ENCODE assay signal across 24 cellular contexts in genomic region chr2:53373126-53373525, GRCh38.
"Had no signal": no experiment of that assay in that cellular context is flagged by ENCODE, and none has a peak within 500 bp of the region (broad histone marks: within the 10 kb centered on the region; RNA-seq: fewer than 3 reads in every experiment).

No MANE protein-coding gene starts in this region.

- H3K27ac ChIP-seq: coronary artery, dorsolateral prefrontal cortex, epithelial cell of prostate, esophagus squamous epithelium, gastroesophageal sphincter, heart left ventricle, hepatocyte, left lung, lower lobe of right lung had no signal

- H2AFZ ChIP-seq: hepatocyte had no signal

- H3K4me3 ChIP-seq: coronary artery, dorsolateral prefrontal cortex, esophagus squamous epithelium, gastroesophageal sphincter, heart left ventricle, hepatocyte, left lung, lower lobe of right lung had no signal

- H3K27me3 ChIP-seq: dorsolateral prefrontal cortex, esophagus squamous epithelium, gastroesophageal sphincter, heart left ventricle, hepatocyte, left lung had no signal

- H3K4me3 Mint-ChIP-seq: immature natural killer cell; memory B cell; naive thymus-derived CD4-positive, alpha-beta T cell had no signal

- H3K4me1 Mint-ChIP-seq: immature natural killer cell; memory B cell; naive thymus-derived CD4-positive, alpha-beta T cell had no signal

- H3K27me3 Mint-ChIP-seq: memory B cell had no signal

- ATAC-seq: esophagus mucosa; gastroesophageal sphincter; heart left ventricle; left cardiac atrium; left lung; left ventricle myocardium superior; lower lobe of right lung; naive thymus-derived CD4-positive, alpha-beta T cell had no signal

- H3K9me3 ChIP-seq: esophagus squamous epithelium, gastroesophageal sphincter, lower lobe of right lung had no signal

- H3K4me2 ChIP-seq: hepatocyte had no signal

- DNase-seq: dermis blood vessel endothelial cell; dorsolateral prefrontal cortex; effector CD4-positive, alpha-beta T cell; effector memory CD4-positive, alpha-beta T cell; erythroblast; esophagus squamous epithelium; foreskin fibroblast; heart left ventricle; hypothalamus; immature natural killer cell; islet precursor cell; left cardiac atrium; left lung; left ventricle myocardium superior; lower lobe of right lung; mesendoderm; midbrain; naive thymus-derived CD4-positive, alpha-beta T cell had no signal

- H3K79me2 ChIP-seq: hepatocyte had no signal

- H3K36me3 ChIP-seq: esophagus squamous epithelium, gastroesophageal sphincter, heart left ventricle, left lung, lower lobe of right lung had no signal

- H3K36me3 Mint-ChIP-seq: memory B cell; naive thymus-derived CD4-positive, alpha-beta T cell had no signal

- H3K27ac Mint-ChIP-seq: immature natural killer cell; memory B cell; naive thymus-derived CD4-positive, alpha-beta T cell had no signal

- H3K4me1 ChIP-seq: esophagus squamous epithelium, gastroesophageal sphincter, heart left ventricle, left lung, lower lobe of right lung had no signal
